ENCODE assay signal across 19 cellular contexts in genomic region chr14:49505026-49505766, GRCh38.
DNase-seq lines count a peak whose midpoint lies in the region; ATAC-seq, FAIRE-seq and TF ChIP-seq lines count a peak whose summit lies in the region.
"Had no signal": no experiment of that assay in that cellular context is flagged by ENCODE, and none has a peak within 500 bp of the region (broad histone marks: within the 10 kb centered on the region; RNA-seq: fewer than 3 reads in every experiment).

No MANE protein-coding gene starts in this region.

- H3K27ac Mint-ChIP-seq in T-helper 2 cell treated with Interferon-gamma antibody and Interleukin-4, amounts not matched to agents 5 μg/mL and 100 μg/mL, for 36 hours, result no peak overlapping the region
- H3K27ac Mint-ChIP-seq: activated CD8-positive, alpha-beta T cell treated with anti-CD3 and anti-CD28 coated beads for 36 hours; activated naive CD8-positive, alpha-beta T cell treated with anti-CD3 and anti-CD28 coated beads, Interleukin-2, amount 50 U/mL, for 24 hours; CD4-positive, alpha-beta T cell had no signal

- H3K9ac ChIP-seq in kidney (ENCODE audit: low read length in 2 of 2), result no peak overlapping the region

- no peak overlapping the region for H3K27ac ChIP-seq in kidney (ENCODE audit: low read depth in 2 of 2, low read length in 2 of 2)
- H3K27ac ChIP-seq: SK-N-MC had no signal

- H3K36me3 ChIP-seq in MG63 (no peaks in the 10 kb centered on the region), kidney (ENCODE audit: control insufficient read depth in 1 of 2, insufficient read depth in 2 of 2, low read length in 2 of 2) (no peaks in the 10 kb centered on the region), mucosa of descending colon (ENCODE audit: low read depth) (no peaks in the 10 kb centered on the region)

- DNase-seq in ELR (ENCODE audit: low read depth), result peak; percentile 30
- peak; percentile 11 for DNase-seq in MG63
- peak; percentile 66 for DNase-seq in glomerular visceral epithelial cell (ENCODE audit: extremely low spot score)
- peak; percentile 41 for DNase-seq in retinal pigment epithelial cell (ENCODE audit: low read depth)
- no peak for DNase-seq in kidney
- DNase-seq in T-helper 2 cell treated with Interferon-gamma antibody and Interleukin-4, amounts not matched to agents 5 μg/mL and 100 μg/mL, for 36 hours (ENCODE audit: low spot score), result no peak
- no peak for DNase-seq in mucosa of descending colon
- DNase-seq: activated CD8-positive, alpha-beta T cell treated with anti-CD3 and anti-CD28 coated beads for 36 hours; activated naive CD8-positive, alpha-beta T cell treated with anti-CD3 and anti-CD28 coated beads, Interleukin-2, amount 50 U/mL, for 24 hours; CD4-positive, alpha-beta T cell; foreskin melanocyte; GF-D8; KG1; midbrain; NCI-H146; nucleus accumbens had no signal

- TF ChIP-seq CTCF in retinal pigment epithelial cell (conservative IDR thresholded peaks at IDR 0.05; ENCODE audit: low read depth, low read length) (no peak), kidney (IDR thresholded peaks at IDR 0.05; ENCODE audit: borderline replicate concordance, extremely low read depth, insufficient read depth) (no peak), mucosa of descending colon (IDR thresholded peaks at IDR 0.05) (no peak)

- no peaks in the 10 kb centered on the region for H3K27me3 ChIP-seq in MG63

- H3K9me3 ChIP-seq in MG63 (no peaks in the 10 kb centered on the region), kidney (ENCODE audit: control insufficient read depth in 1 of 2, low read length in 2 of 2) (peaks cover 0 to 4% of the 10 kb centered on the region in 2 donors), mucosa of descending colon (no peaks in the 10 kb centered on the region)

- no peak for FAIRE-seq in kidney (lab: Jason Lieb, UNC)
- FAIRE-seq: endometrium had no signal

- H3K27me3 Mint-ChIP-seq in T-helper 2 cell treated with Interferon-gamma antibody and Interleukin-4, amounts not matched to agents 5 μg/mL and 100 μg/mL, for 36 hours (ENCODE audit: low read depth), result peaks cover 9% of the 10 kb centered on the region

- peaks cover 3% of the 10 kb centered on the region for H3K4me1 Mint-ChIP-seq in T-helper 2 cell treated with Interferon-gamma antibody and Interleukin-4, amounts not matched to agents 5 μg/mL and 100 μg/mL, for 36 hours (ENCODE audit: low read depth)
- H3K4me1 Mint-ChIP-seq: activated naive CD8-positive, alpha-beta T cell treated with anti-CD3 and anti-CD28 coated beads, Interleukin-2, amount 50 U/mL, for 24 hours had no signal

- H3K36me3 Mint-ChIP-seq in T-helper 2 cell treated with Interferon-gamma antibody and Interleukin-4, amounts not matched to agents 5 μg/mL and 100 μg/mL, for 36 hours (ENCODE audit: low read depth), result no peaks in the 10 kb centered on the region

- no peaks in the 10 kb centered on the region for H3K9me3 Mint-ChIP-seq in T-helper 2 cell treated with Interferon-gamma antibody and Interleukin-4, amounts not matched to agents 5 μg/mL and 100 μg/mL, for 36 hours
- H3K9me3 Mint-ChIP-seq: activated naive CD8-positive, alpha-beta T cell treated with anti-CD3 and anti-CD28 coated beads, Interleukin-2, amount 50 U/mL, for 24 hours; CD4-positive, alpha-beta T cell had no signal

- intact Hi-C loops in kidney (cut with DNase I) (no loop called here), mucosa of descending colon (cut with DNase I, micrococcal nuclease) (no loop called here)

- H3K4me1 ChIP-seq in kidney (ENCODE audit: control insufficient read depth in 1 of 2, insufficient read depth in 1 of 2, low read depth in 1 of 2, low read length in 2 of 2) (no peaks in the 10 kb centered on the region), mucosa of descending colon (ENCODE audit: low read depth) (no peaks in the 10 kb centered on the region)

- no peak overlapping the region for H3K4me3 Mint-ChIP-seq in T-helper 2 cell treated with Interferon-gamma antibody and Interleukin-4, amounts not matched to agents 5 μg/mL and 100 μg/mL, for 36 hours
- H3K4me3 Mint-ChIP-seq: activated CD8-positive, alpha-beta T cell treated with anti-CD3 and anti-CD28 coated beads for 36 hours; activated naive CD8-positive, alpha-beta T cell treated with anti-CD3 and anti-CD28 coated beads, Interleukin-2, amount 50 U/mL, for 24 hours; CD4-positive, alpha-beta T cell had no signal

- ATAC-seq in HG03439 (IDR thresholded peaks at IDR 0.05; ENCODE audit: unreplicated experiment) (no peak), mucosa of descending colon (no peak)
- ATAC-seq: activated CD8-positive, alpha-beta T cell treated with anti-CD3 and anti-CD28 coated beads for 36 hours; activated naive CD8-positive, alpha-beta T cell treated with anti-CD3 and anti-CD28 coated beads, Interleukin-2, amount 50 U/mL, for 24 hours had no signal

- no peak overlapping the region for H3K4me3 ChIP-seq in MG63
- H3K4me3 ChIP-seq in retinal pigment epithelial cell (ENCODE audit: low read length), result no peak overlapping the region
- H3K4me3 ChIP-seq in kidney (ENCODE audit: low read length in 2 of 2), result no peak overlapping the region
- no peak overlapping the region for H3K4me3 ChIP-seq in mucosa of descending colon
- H3K4me3 ChIP-seq: SK-N-MC had no signal

Comparison
In these comparisons a context has a peak if more than half of its experiments do, and no peak if none do; other contexts are left out.
1. DNase-seq: peak in ELR (single experiment), MG63 (single experiment), glomerular visceral epithelial cell (single experiment) and retinal pigment epithelial cell (single experiment); none in kidney (single experiment), T-helper 2 cell treated with Interferon-gamma antibody and Interleukin-4, amounts not matched to agents 5 μg/mL and 100 μg/mL, for 36 hours (single experiment) and mucosa of descending colon (0 of 3).